In the genomic region with DNA sequence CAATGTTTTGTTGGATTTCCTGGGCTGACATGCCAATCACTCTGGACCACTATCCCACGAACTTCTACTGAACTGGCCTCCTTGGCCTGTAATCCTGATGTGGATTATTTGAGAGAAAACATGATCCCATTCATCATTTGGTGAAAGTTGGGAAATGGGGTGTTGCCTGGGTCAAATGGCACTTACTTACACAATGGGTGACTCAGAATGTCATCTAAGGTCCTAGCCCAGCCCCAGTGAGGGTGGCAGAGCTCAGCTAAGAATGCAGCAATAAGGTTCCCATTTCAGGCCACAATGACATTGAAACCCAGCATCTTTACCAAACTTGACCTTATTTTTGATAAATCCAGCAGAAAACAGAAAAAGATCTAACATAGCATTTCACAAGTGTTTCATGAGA, we compare ENCODE assay signal across 17 cellular contexts. TPM values are rescaled to one million over a fixed set of nuclear protein-coding genes. Genes with fewer than 3 reads are reported as not detected.
"Had no signal": no experiment of that assay in that cellular context is flagged by ENCODE, and none has a peak within 500 bp of the region (broad histone marks: within the 10 kb centered on the region; RNA-seq: fewer than 3 reads in every experiment).

No MANE protein-coding gene starts in this region.

- H3K36me3 Mint-ChIP-seq: activated CD8-positive, alpha-beta memory T cell treated with anti-CD3 and anti-CD28 coated beads, Interleukin-2, amount 10 ng/mL, durations not matched to agents 7 days and 5 days; activated naive CD4-positive, alpha-beta T cell treated with anti-CD3 and anti-CD28 coated beads, Interleukin-2, amount 10 ng/mL, durations not matched to agents 7 days and 5 days; mesothelial cell of epicardium; neural progenitor cell; stimulated activated memory B cell treated with anti-CD40 and anti-IgM and Interleukin-4, amounts not matched to agents 10 μg/mL and 1 μg/mL and 100 μg/mL, for 72 hours had no signal

- DNase-seq: activated CD4-positive, alpha-beta T cell treated with anti-CD3 and anti-CD28 coated beads, Interleukin-2, amount 50 U/mL, for 4 hours; activated CD8-positive, alpha-beta memory T cell treated with anti-CD3 and anti-CD28 coated beads, Interleukin-2, amount 10 ng/mL, durations not matched to agents 7 days and 5 days; activated naive CD4-positive, alpha-beta T cell treated with anti-CD3 and anti-CD28 coated beads, Interleukin-2, amount 10 ng/mL, durations not matched to agents 7 days and 5 days; activated T-cell treated with anti-CD3 and anti-CD28 coated beads, Interleukin-2, amount 50 U/mL, for 24 hours; islet precursor cell; ovary; T-helper 9 cell; thyroid gland; uterus had no signal

- H3K9me3 Mint-ChIP-seq: activated naive CD4-positive, alpha-beta T cell treated with anti-CD3 and anti-CD28 coated beads, Interleukin-2, amount 10 ng/mL, durations not matched to agents 7 days and 5 days; activated T-cell treated with anti-CD3 and anti-CD28 coated beads, Interleukin-2, amount 50 U/mL, for 24 hours; mesothelial cell of epicardium; neural progenitor cell had no signal

- H3K4me3 Mint-ChIP-seq: activated CD8-positive, alpha-beta memory T cell treated with anti-CD3 and anti-CD28 coated beads, Interleukin-2, amount 10 ng/mL, durations not matched to agents 7 days and 5 days; activated naive CD4-positive, alpha-beta T cell treated with anti-CD3 and anti-CD28 coated beads, Interleukin-2, amount 10 ng/mL, durations not matched to agents 7 days and 5 days; activated T-cell treated with anti-CD3 and anti-CD28 coated beads, Interleukin-2, amount 50 U/mL, for 24 hours; mesothelial cell of epicardium; neural progenitor cell; stimulated activated memory B cell treated with anti-CD40 and anti-IgM and Interleukin-4, amounts not matched to agents 10 μg/mL and 1 μg/mL and 100 μg/mL, for 72 hours had no signal

- H3K27ac Mint-ChIP-seq: activated CD8-positive, alpha-beta memory T cell treated with anti-CD3 and anti-CD28 coated beads, Interleukin-2, amount 10 ng/mL, durations not matched to agents 7 days and 5 days; activated naive CD4-positive, alpha-beta T cell treated with anti-CD3 and anti-CD28 coated beads, Interleukin-2, amount 10 ng/mL, durations not matched to agents 7 days and 5 days; activated T-cell treated with anti-CD3 and anti-CD28 coated beads, Interleukin-2, amount 50 U/mL, for 24 hours; mesothelial cell of epicardium; neural progenitor cell; stimulated activated memory B cell treated with anti-CD40 and anti-IgM and Interleukin-4, amounts not matched to agents 10 μg/mL and 1 μg/mL and 100 μg/mL, for 72 hours had no signal

- H3K27me3 Mint-ChIP-seq: activated T-cell treated with anti-CD3 and anti-CD28 coated beads, Interleukin-2, amount 50 U/mL, for 24 hours; stimulated activated memory B cell treated with anti-CD40 and anti-IgM and Interleukin-4, amounts not matched to agents 10 μg/mL and 1 μg/mL and 100 μg/mL, for 72 hours had no signal

- ATAC-seq: activated CD4-positive, CD25-positive, alpha-beta regulatory T cell treated with anti-CD3 and anti-CD28 coated beads, Interleukin-2, amount 50 U/mL, for 24 hours; activated CD8-positive, alpha-beta memory T cell treated with anti-CD3 and anti-CD28 coated beads, Interleukin-2, amount 10 ng/mL, durations not matched to agents 7 days and 5 days; stimulated activated memory B cell treated with anti-CD40 and anti-IgM and Interleukin-4, amounts not matched to agents 10 μg/mL and 1 μg/mL and 100 μg/mL, for 72 hours had no signal

RNA-seq across cellular contexts. Expression of gene DSCAML1, which starts 8.0 kb away (rescaled TPM):
- total RNA-seq: glomerular endothelial cell, myocyte had no signal
- polyA plus RNA-seq: cardiac muscle cell had no signal

RNA-seq across cellular contexts. Expression of gene FXYD2, which starts 19.5 kb away (rescaled TPM):
- total RNA-seq: astrocyte, myocyte had no signal
